In genomic region chr3:127680146-127680661, GRCh38 we compare ENCODE assay signal across 19 cellular contexts. TPM values are rescaled to one million over a fixed set of nuclear protein-coding genes. Genes with fewer than 3 reads are reported as not detected.
DNase-seq lines count a peak whose midpoint lies in the region; ATAC-seq and TF ChIP-seq lines count a peak whose summit lies in the region.
"Had no signal": no experiment of that assay in that cellular context is flagged by ENCODE, and none has a peak within 500 bp of the region (broad histone marks: within the 10 kb centered on the region; RNA-seq: fewer than 3 reads in every experiment).

No MANE protein-coding gene starts in this region.

- WGBS in testis, 2 donors = 93 to 98% methylated on average over 14 to 21 of the region's 21 CpGs

- H3K4me1 Mint-ChIP-seq in activated CD4-positive, alpha-beta memory T cell treated with anti-CD3 and anti-CD28 coated beads, Interleukin-2, amount 10 ng/mL, durations not matched to agents 7 days and 5 days = peaks cover 6% of the 10 kb centered on the region
- H3K4me1 Mint-ChIP-seq in mesothelial cell of epicardium = no peaks in the 10 kb centered on the region

- H3K36me3 Mint-ChIP-seq in activated CD4-positive, alpha-beta memory T cell treated with anti-CD3 and anti-CD28 coated beads, Interleukin-2, amount 10 ng/mL, durations not matched to agents 7 days and 5 days (ENCODE audit: low read depth) = no peaks in the 10 kb centered on the region
- H3K36me3 Mint-ChIP-seq in mesothelial cell of epicardium = peaks cover 3% of the 10 kb centered on the region

- no peaks in the 10 kb centered on the region for H3K27me3 ChIP-seq in testis
- H3K27me3 ChIP-seq: breast epithelium, upper lobe of left lung had no signal

- no peaks in the 10 kb centered on the region for H3K9me3 ChIP-seq in testis
- H3K9me3 ChIP-seq: breast epithelium, upper lobe of left lung had no signal

- intact Hi-C loops in Right ventricle myocardium superior (cut with DNase I) (no loop called here), left ventricle myocardium superior (cut with micrococcal nuclease) (no loop called here), testis (cut with DNase I; ENCODE audit: low total_unique reads) (no loop called here)

- no peak for TF ChIP-seq CTCF in mesothelial cell of epicardium (IDR thresholded peaks at IDR 0.05; ENCODE audit: unreplicated experiment)
- TF ChIP-seq CTCF in testis (IDR thresholded peaks at IDR 0.05) = no peak

- ATAC-seq in Right ventricle myocardium superior (ENCODE audit: poor library complexity) = no peak
- ATAC-seq in left ventricle myocardium superior = no peak
- ATAC-seq: naive thymus-derived CD8-positive, alpha-beta T cell; stimulated activated memory B cell treated with anti-CD40 and anti-IgM and Interleukin-4, amounts not matched to agents 10 μg/mL and 1 μg/mL and 100 μg/mL, for 72 hours had no signal

- no peak overlapping the region for H3K4me3 Mint-ChIP-seq in activated CD4-positive, alpha-beta memory T cell treated with anti-CD3 and anti-CD28 coated beads, Interleukin-2, amount 10 ng/mL, durations not matched to agents 7 days and 5 days
- no peak overlapping the region for H3K4me3 Mint-ChIP-seq in mesothelial cell of epicardium
- H3K4me3 Mint-ChIP-seq: activated CD4-positive, alpha-beta T cell treated with anti-CD3 and anti-CD28 coated beads, Interleukin-2, amount 10 ng/mL, durations not matched to agents 7 days and 5 days; activated T-cell treated with anti-CD3 and anti-CD28 coated beads, Interleukin-2, amount 50 U/mL, for 24 hours; CD4-positive, alpha-beta T cell; naive thymus-derived CD8-positive, alpha-beta T cell; stimulated activated memory B cell treated with anti-CD40 and anti-IgM and Interleukin-4, amounts not matched to agents 10 μg/mL and 1 μg/mL and 100 μg/mL, for 72 hours had no signal

- POLR2A ChIA-PET in activated CD4-positive, alpha-beta memory T cell treated with anti-CD3 and anti-CD28 coated beads, Interleukin-2, amount 10 ng/mL, durations not matched to agents 7 days and 5 days (lab: Charles Lee) = no interaction called here

- no peak overlapping the region for H3K27ac ChIP-seq in testis

- DNase-seq in Right ventricle myocardium superior (peak; percentile 30), left ventricle myocardium superior (no peak), mesothelial cell of epicardium (ENCODE audit: low spot score in 2 of 2, unreplicated experiment in 2 of 2) (peak; percentile 7 to 21), testis (peak; percentile 6), T-helper 2 cell (no peak), cortex of kidney (lab: John Stamatoyannopoulos, UW) (no peak), NCI-H524 (lab: John Stamatoyannopoulos, UW) (no peak)
- peak; percentile 3 for DNase-seq in activated CD4-positive, alpha-beta memory T cell treated with anti-CD3 and anti-CD28 coated beads, Interleukin-2, amount 10 ng/mL, durations not matched to agents 7 days and 5 days
- DNase-seq: activated CD4-positive, alpha-beta T cell treated with anti-CD3 and anti-CD28 coated beads, Interleukin-2, amount 10 ng/mL, durations not matched to agents 7 days and 5 days; activated T-cell treated with anti-CD3 and anti-CD28 coated beads, Interleukin-2, amount 50 U/mL, for 24 hours; mammary epithelial cell; NCI-H526 treated with DMSO at 0.1 percent for 48 hours; OCI-M1; T1000 had no signal

- H3K4me3 ChIP-seq in testis = no peak overlapping the region
- H3K4me3 ChIP-seq: breast epithelium, upper lobe of left lung had no signal

- CTCF ChIA-PET in activated CD4-positive, alpha-beta memory T cell treated with anti-CD3 and anti-CD28 coated beads, Interleukin-2, amount 10 ng/mL, durations not matched to agents 7 days and 5 days (lab: Charles Lee) = interaction anchor here (2.1 kb wide), 1 partner anchor 15 kb away, joined by 6 read pairs; no protein-coding TSS in a partner anchor

- H3K9me3 Mint-ChIP-seq in activated CD4-positive, alpha-beta memory T cell treated with anti-CD3 and anti-CD28 coated beads, Interleukin-2, amount 10 ng/mL, durations not matched to agents 7 days and 5 days = no peaks in the 10 kb centered on the region
- H3K9me3 Mint-ChIP-seq in mesothelial cell of epicardium = no peaks in the 10 kb centered on the region
- H3K9me3 Mint-ChIP-seq: activated CD4-positive, alpha-beta T cell treated with anti-CD3 and anti-CD28 coated beads, Interleukin-2, amount 10 ng/mL, durations not matched to agents 7 days and 5 days; activated T-cell treated with anti-CD3 and anti-CD28 coated beads, Interleukin-2, amount 50 U/mL, for 24 hours; CD4-positive, alpha-beta T cell; naive thymus-derived CD8-positive, alpha-beta T cell had no signal

- H3K4me1 ChIP-seq in testis = no peaks in the 10 kb centered on the region
- H3K4me1 ChIP-seq: breast epithelium had no signal

- peaks cover 1% of the 10 kb centered on the region for H3K27me3 Mint-ChIP-seq in activated CD4-positive, alpha-beta memory T cell treated with anti-CD3 and anti-CD28 coated beads, Interleukin-2, amount 10 ng/mL, durations not matched to agents 7 days and 5 days
- no peaks in the 10 kb centered on the region for H3K27me3 Mint-ChIP-seq in mesothelial cell of epicardium (ENCODE audit: low read depth)
- H3K27me3 Mint-ChIP-seq: activated CD4-positive, alpha-beta T cell treated with anti-CD3 and anti-CD28 coated beads, Interleukin-2, amount 10 ng/mL, durations not matched to agents 7 days and 5 days; activated T-cell treated with anti-CD3 and anti-CD28 coated beads, Interleukin-2, amount 50 U/mL, for 24 hours; CD4-positive, alpha-beta T cell; naive thymus-derived CD8-positive, alpha-beta T cell; stimulated activated memory B cell treated with anti-CD40 and anti-IgM and Interleukin-4, amounts not matched to agents 10 μg/mL and 1 μg/mL and 100 μg/mL, for 72 hours had no signal

- no peak overlapping the region for H3K27ac Mint-ChIP-seq in activated CD4-positive, alpha-beta memory T cell treated with anti-CD3 and anti-CD28 coated beads, Interleukin-2, amount 10 ng/mL, durations not matched to agents 7 days and 5 days
- no peak overlapping the region for H3K27ac Mint-ChIP-seq in mesothelial cell of epicardium
- H3K27ac Mint-ChIP-seq: activated CD4-positive, alpha-beta T cell treated with anti-CD3 and anti-CD28 coated beads, Interleukin-2, amount 10 ng/mL, durations not matched to agents 7 days and 5 days; activated T-cell treated with anti-CD3 and anti-CD28 coated beads, Interleukin-2, amount 50 U/mL, for 24 hours had no signal

- no peaks in the 10 kb centered on the region for H3K36me3 ChIP-seq in testis (ENCODE audit: low read depth, missing control alignments)

- TF ChIP-seq POLR2A in testis (IDR thresholded peaks at IDR 0.05) = no peak

RNA-seq across cellular contexts. Expression of gene ABTB1, which starts 7.5 kb away (rescaled TPM):
- total RNA-seq in Right ventricle myocardium superior (33.0 TPM), left ventricle myocardium superior (34.2 TPM), mesothelial cell of epicardium (15.9 to 17.1 TPM (median 16.5 TPM) in 3 replicates), testis (10 to 100 TPM; 28.7 to 39.1 TPM)
- 10 to 100 TPM; 34.3 to 38.8 TPM for total RNA-seq in activated CD4-positive, alpha-beta memory T cell treated with anti-CD3 and anti-CD28 coated beads, Interleukin-2, amount 10 ng/mL, durations not matched to agents 7 days and 5 days
- polyA plus RNA-seq in testis (ENCODE audit: insufficient read depth, low read depth, low replicate concordance) = 16.7 TPM

RNA-seq across cellular contexts. Expression of gene PODXL2, which starts 51.2 kb away (rescaled TPM):
- total RNA-seq in Right ventricle myocardium superior (0.94 TPM), left ventricle myocardium superior (1.5 TPM), mesothelial cell of epicardium (25.5 to 29.7 TPM (median 27.1 TPM) in 3 replicates), testis (10 to 100 TPM; 71.9 to 88.8 TPM)
- 1 to 10 TPM in 1 of 2 experiments, under 1 TPM in 1; 0.95 to 1.1 TPM for total RNA-seq in activated CD4-positive, alpha-beta memory T cell treated with anti-CD3 and anti-CD28 coated beads, Interleukin-2, amount 10 ng/mL, durations not matched to agents 7 days and 5 days
- polyA plus RNA-seq in testis (ENCODE audit: insufficient read depth, low read depth, low replicate concordance) = 51.3 TPM

Comparison
In these comparisons a context has a peak if more than half of its experiments do, and no peak if none do; other contexts are left out.
1. DNase-seq: peak in Right ventricle myocardium superior (single experiment), activated CD4-positive, alpha-beta memory T cell treated with anti-CD3 and anti-CD28 coated beads, Interleukin-2, amount 10 ng/mL, durations not matched to agents 7 days and 5 days (single experiment), mesothelial cell of epicardium (2 of 2) and testis (single experiment); none in left ventricle myocardium superior (single experiment), T-helper 2 cell (0 of 5), cortex of kidney (single experiment) and NCI-H524 (0 of 2).
2. RNA of gene PODXL2, which starts 51.2 kb away (total RNA-seq): 71.9 to 88.8 TPM in testis and 25.5 to 29.7 TPM in mesothelial cell of epicardium; 1.5 TPM in left ventricle myocardium superior (single experiment), 0.95 to 1.1 TPM in activated CD4-positive, alpha-beta memory T cell treated with anti-CD3 and anti-CD28 coated beads, Interleukin-2, amount 10 ng/mL, durations not matched to agents 7 days and 5 days and 0.94 TPM in Right ventricle myocardium superior (single experiment); every median in the first group is over 10 times any median in the second.